Comparison of ENCODE assay signal across 10 cellular contexts in genomic region chr4:140497776-140498636, GRCh38. TPM values are rescaled to one million over a fixed set of nuclear protein-coding genes. Genes with fewer than 3 reads are reported as not detected.
DNase-seq lines count a peak whose midpoint lies in the region; ATAC-seq and TF ChIP-seq lines count a peak whose summit lies in the region.
"Had no signal": no experiment of that assay in that cellular context is flagged by ENCODE, and none has a peak within 500 bp of the region (broad histone marks: within the 10 kb centered on the region; RNA-seq: fewer than 3 reads in every experiment).

TSS of gene MGAT4D (minus strand) at chr4:140498293. CDS start at chr4:140498222, 71 bp downstream.

- H3F3A ChIP-seq in smooth muscle cell (ENCODE audit: low read depth): no peaks in the 10 kb centered on the region

- H3K27ac ChIP-seq in smooth muscle cell (ENCODE audit: low read depth): no peak within 1 kb of the TSS
- H3K27ac ChIP-seq: 22Rv1 had no signal

- DNase-seq in DMS 273 (lab: John Stamatoyannopoulos, UW; ENCODE audit: unreplicated experiment) (peak; percentile 39), DMS 273 treated with DMSO at 0.1 percent for 48 hours (lab: John Stamatoyannopoulos, UW) (no peak), astrocyte of the hippocampus (ENCODE audit: low read depth, low spot score) (peak; percentile 22), immature natural killer cell (peak in 1 of 3 donors; percentile 0), smooth muscle cell (lab: John Stamatoyannopoulos, UW; ENCODE audit: unreplicated experiment) (no peak), NCI-H2196 treated with DMSO at 0.1 percent for 48 hours (lab: John Stamatoyannopoulos, UW; ENCODE audit: unreplicated experiment) (no peak), OCI-M1 (lab: John Stamatoyannopoulos, UW) (no peak)

- peaks cover 0 to 4% (median 3%) of the 10 kb centered on the region in 3 donors for H3K36me3 Mint-ChIP-seq in immature natural killer cell

- no peak for TF ChIP-seq CTCF in smooth muscle cell (IDR thresholded peaks at IDR 0.05; ENCODE audit: borderline replicate concordance, insufficient read depth, poor library complexity, severe bottlenecking)

- peaks cover 0 to 5% (median 0%) of the 10 kb centered on the region in 6 donors for H3K9me3 Mint-ChIP-seq in immature natural killer cell

- H3K4me2 ChIP-seq in smooth muscle cell: peak within 1 kb of the TSS; percentile 84

- H3K27ac Mint-ChIP-seq in immature natural killer cell: no peak within 1 kb of the TSS

- peaks cover 6% of the 10 kb centered on the region for H3K4me1 ChIP-seq in smooth muscle cell (ENCODE audit: low read depth)

- H3K9ac ChIP-seq in smooth muscle cell (ENCODE audit: low read depth): no peak within 1 kb of the TSS

- H3K36me3 ChIP-seq in smooth muscle cell (ENCODE audit: low read depth): no peaks in the 10 kb centered on the region

- peaks cover 19 to 25% (median 21%) of the 10 kb centered on the region in 3 donors for H3K27me3 Mint-ChIP-seq in immature natural killer cell (ENCODE audit: low read depth in 3 of 3)

- no peaks in the 10 kb centered on the region for H4K20me1 ChIP-seq in smooth muscle cell (ENCODE audit: low read depth)

- no peaks in the 10 kb centered on the region for H3K9me3 ChIP-seq in smooth muscle cell (replicated peaks; ENCODE audit: low read depth)

- H3K27me3 ChIP-seq in smooth muscle cell (ENCODE audit: low read depth): peaks cover 88% of the 10 kb centered on the region

- H3K4me1 Mint-ChIP-seq in immature natural killer cell: peaks cover 0 to 5% of the 10 kb centered on the region in 2 donors

- no peaks in the 10 kb centered on the region for H3K79me2 ChIP-seq in smooth muscle cell (ENCODE audit: low read depth)

- peak within 1 kb of the TSS; percentile 46 for H3K4me3 ChIP-seq in smooth muscle cell

- peak within 1 kb of the TSS; percentile 18 for H2AFZ ChIP-seq in smooth muscle cell (ENCODE audit: low read depth)

- no peak for ATAC-seq in GM21390 (IDR thresholded peaks at IDR 0.05; ENCODE audit: unreplicated experiment)

- WGBS in smooth muscle cell (ENCODE audit: low lambda C conversion rate): 13% methylated on average over 58 of the region's 68 CpGs

- peak within 1 kb of the TSS in 3 of 5 donors; percentile 48 to 54 (median 54) for H3K4me3 Mint-ChIP-seq in immature natural killer cell

RNA-seq across cellular contexts. Expression of gene MGAT4D, which starts in this region (rescaled TPM):
- polyA plus RNA-seq in immature natural killer cell: not detected
- total RNA-seq in smooth muscle cell: not detected in 2 replicates
- not detected in 2 replicates for polyA plus RNA-seq in smooth muscle cell
- total RNA-seq: fibroblast of villous mesenchyme had no signal

Comparison
In these comparisons a context has a peak if more than half of its experiments do, and no peak if none do; other contexts are left out.
1. DNase-seq: peak in DMS 273 (single experiment) and astrocyte of the hippocampus (single experiment); none in DMS 273 treated with DMSO at 0.1 percent for 48 hours (single experiment), smooth muscle cell (single experiment), NCI-H2196 treated with DMSO at 0.1 percent for 48 hours (single experiment) and OCI-M1 (single experiment).